21 cellular contexts compared by ENCODE assay signal in the genomic region with DNA sequence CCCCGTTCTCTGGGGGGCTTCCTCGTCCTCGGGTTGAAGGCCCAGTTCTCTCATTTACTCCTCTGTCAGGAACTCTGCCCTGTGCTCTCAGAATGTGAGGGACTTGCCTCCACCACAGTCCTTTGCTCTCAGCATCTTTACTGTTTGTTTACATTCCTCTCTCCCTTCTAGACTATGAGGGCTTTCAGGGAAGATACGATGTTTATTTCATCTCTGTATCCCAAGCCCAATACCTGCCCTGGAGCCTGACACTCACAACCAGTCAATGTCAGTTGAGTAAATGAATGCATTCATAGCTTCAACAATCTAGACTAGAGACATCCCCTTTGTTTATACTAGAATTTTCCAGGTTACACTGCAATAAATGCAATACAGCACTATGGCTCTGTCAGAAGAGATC.
DNase-seq lines count a peak whose midpoint lies in the region; ATAC-seq and TF ChIP-seq lines count a peak whose summit lies in the region.
"Had no signal": no experiment of that assay in that cellular context is flagged by ENCODE, and none has a peak within 500 bp of the region (broad histone marks: within the 10 kb centered on the region; RNA-seq: fewer than 3 reads in every experiment).

No MANE protein-coding gene starts in this region.

- H4K8ac ChIP-seq in mesenchymal stem cell (ENCODE audit: low read length) = no peak overlapping the region

- WGBS in mesenchymal stem cell = 29% methylated on average over 4 of the region's 4 CpGs
- 48% methylated on average over 4 of the region's 4 CpGs for WGBS in smooth muscle cell (ENCODE audit: low lambda C conversion rate)

- H3K4me1 ChIP-seq in mesenchymal stem cell (ENCODE audit: control insufficient read depth, insufficient read depth, low read depth, low read length) (no peaks in the 10 kb centered on the region), smooth muscle cell (ENCODE audit: low read depth) (peaks cover 15% of the 10 kb centered on the region), foreskin keratinocyte (peaks cover 20% of the 10 kb centered on the region)
- H3K4me1 ChIP-seq: BLaER1 had no signal

- H3F3A ChIP-seq in smooth muscle cell (ENCODE audit: low read depth) = peaks cover 5% of the 10 kb centered on the region

- H3K4me3 ChIP-seq in mesenchymal stem cell (ENCODE audit: insufficient read depth in 1 of 2, low read depth in 1 of 2, low read length in 2 of 2) (no peak overlapping the region), smooth muscle cell (no peak overlapping the region)
- H3K4me3 ChIP-seq: BLaER1, SK-N-MC had no signal

- no peak overlapping the region for H2BK15ac ChIP-seq in mesenchymal stem cell (ENCODE audit: low read depth, poor library complexity, severe bottlenecking)

- no peaks in the 10 kb centered on the region for H3K79me1 ChIP-seq in mesenchymal stem cell (replicated peaks; ENCODE audit: low read length, poor library complexity, severe bottlenecking)

- no peak overlapping the region for H2BK120ac ChIP-seq in mesenchymal stem cell (ENCODE audit: low read depth, low read length)

- no peak overlapping the region for H3K23ac ChIP-seq in mesenchymal stem cell (ENCODE audit: low read length in 2 of 2)

- H3K18ac ChIP-seq in mesenchymal stem cell (ENCODE audit: low read depth in 1 of 2, low read length in 2 of 2) = no peak overlapping the region

- no peak overlapping the region for H3K4ac ChIP-seq in mesenchymal stem cell (ENCODE audit: low read depth in 1 of 2, low read length in 2 of 2)

- ATAC-seq in foreskin keratinocyte = no peak

- H3K4me2 ChIP-seq in mesenchymal stem cell (ENCODE audit: low read length, poor library complexity, severe bottlenecking) (no peak overlapping the region), smooth muscle cell (peak overlapping the region; percentile 74)
- H3K4me2 ChIP-seq: BLaER1, KMS-11 had no signal

- no peak overlapping the region for H3K14ac ChIP-seq in mesenchymal stem cell (ENCODE audit: low read length in 2 of 2)

- H3K27ac ChIP-seq in mesenchymal stem cell (ENCODE audit: low read length, poor library complexity, severe bottlenecking) (no peak overlapping the region), smooth muscle cell (ENCODE audit: low read depth) (peak overlapping the region; percentile 68), foreskin keratinocyte (no peak overlapping the region)
- H3K27ac ChIP-seq: BLaER1, KMS-11, RWPE1, SK-N-MC had no signal

- H2AK5ac ChIP-seq in mesenchymal stem cell (ENCODE audit: low read length, severe bottlenecking) = no peak overlapping the region

- no peak overlapping the region for H2BK12ac ChIP-seq in mesenchymal stem cell (ENCODE audit: low read length in 2 of 2)

- no peak overlapping the region for H4K91ac ChIP-seq in mesenchymal stem cell (ENCODE audit: low read length)

- no peak overlapping the region for H2BK5ac ChIP-seq in mesenchymal stem cell (ENCODE audit: low read depth, low read length, poor library complexity, severe bottlenecking)

- no peaks in the 10 kb centered on the region for H4K20me1 ChIP-seq in smooth muscle cell (ENCODE audit: low read depth)
- H4K20me1 ChIP-seq: BLaER1 had no signal

- H3K9me3 ChIP-seq in mesenchymal stem cell (ENCODE audit: control insufficient read depth, low read length) (peaks cover 8% of the 10 kb centered on the region), smooth muscle cell (replicated peaks; ENCODE audit: low read depth) (no peaks in the 10 kb centered on the region)

- no peaks in the 10 kb centered on the region for H3K79me2 ChIP-seq in smooth muscle cell (ENCODE audit: low read depth)

- TF ChIP-seq CTCF in smooth muscle cell (IDR thresholded peaks at IDR 0.05; ENCODE audit: borderline replicate concordance, insufficient read depth, poor library complexity, severe bottlenecking) (no peak), foreskin keratinocyte (conservative IDR thresholded peaks at IDR 0.05) (no peak)

- H3K9ac ChIP-seq in mesenchymal stem cell (ENCODE audit: low read length) (no peak overlapping the region), smooth muscle cell (ENCODE audit: low read depth) (no peak overlapping the region)
- H3K9ac ChIP-seq: BLaER1, KMS-11 had no signal

- H2AFZ ChIP-seq in mesenchymal stem cell (ENCODE audit: low read depth, low read length) = no peak overlapping the region
- peak overlapping the region; percentile 83 for H2AFZ ChIP-seq in smooth muscle cell (ENCODE audit: low read depth)

- H3K36me3 ChIP-seq in mesenchymal stem cell (ENCODE audit: control insufficient read depth in 1 of 2, insufficient read depth in 2 of 2, low read depth in 1 of 2, low read length in 2 of 2) (no peaks in the 10 kb centered on the region), smooth muscle cell (ENCODE audit: low read depth) (no peaks in the 10 kb centered on the region)
- H3K36me3 ChIP-seq: BLaER1 had no signal

- DNase-seq in ELR (ENCODE audit: low read depth) = peak; percentile 4
- peak; percentile 38 for DNase-seq in RPMI7951 (ENCODE audit: low read depth)
- DNase-seq in mesenchymal stem cell = peak; percentile 60
- no peak for DNase-seq in smooth muscle cell (lab: John Stamatoyannopoulos, UW; ENCODE audit: unreplicated experiment)
- no peak for DNase-seq in foreskin keratinocyte
- DNase-seq in OCI-M2 (lab: John Stamatoyannopoulos, UW; ENCODE audit: unreplicated experiment) = no peak
- DNase-seq in foreskin melanocyte = no peak
- DNase-seq in SIG-M5 (lab: John Stamatoyannopoulos, UW) = no peak
- DNase-seq: CD4-positive, CD25-positive, alpha-beta regulatory T cell; DMS153; DND-41; NCI-H1436 treated with DMSO at 0.1 percent for 48 hours; NCI-H1930; NCI-H2107; NCI-H446 treated with DMSO at 0.1 percent for 48 hours; NCI-H526; SHP77 had no signal

- no peaks in the 10 kb centered on the region for H3K27me3 ChIP-seq in mesenchymal stem cell (ENCODE audit: control insufficient read depth in 1 of 2, insufficient read depth in 1 of 2, low read length in 2 of 2)
- H3K27me3 ChIP-seq in smooth muscle cell (ENCODE audit: low read depth) = no peaks in the 10 kb centered on the region
- no peaks in the 10 kb centered on the region for H3K27me3 ChIP-seq in foreskin keratinocyte
- H3K27me3 ChIP-seq: BLaER1 had no signal

Comparison
In these comparisons a context has a peak if more than half of its experiments do, and no peak if none do; other contexts are left out.
1. DNase-seq: peak in ELR (single experiment), RPMI7951 (single experiment) and mesenchymal stem cell (single experiment); none in smooth muscle cell (single experiment), foreskin keratinocyte (0 of 2), OCI-M2 (single experiment), foreskin melanocyte (single experiment) and SIG-M5 (single experiment).